Comparison of ENCODE assay signal across 10 cellular contexts in the genomic region with DNA sequence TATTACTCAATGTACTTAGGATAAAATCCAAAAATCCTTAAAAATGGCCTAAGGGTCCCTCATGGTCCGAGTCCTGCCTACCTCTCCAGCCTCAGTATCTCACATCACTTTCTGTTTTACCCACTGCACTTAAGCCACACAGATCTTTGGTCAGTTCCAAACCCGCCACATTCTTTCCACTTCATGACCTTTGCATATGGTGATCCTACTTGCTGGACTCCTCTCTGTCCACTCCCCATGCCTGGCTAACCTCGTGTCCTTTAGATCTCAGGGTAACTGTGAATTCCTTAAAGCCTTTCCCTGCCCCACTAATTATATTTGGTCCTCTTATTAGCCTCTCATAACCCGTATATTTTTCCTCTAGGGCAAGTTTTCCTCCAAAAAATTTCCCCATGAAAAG. TPM values are rescaled to one million over a fixed set of nuclear protein-coding genes. Genes with fewer than 3 reads are reported as not detected.
DNase-seq lines count a peak whose midpoint lies in the region; ATAC-seq and TF ChIP-seq lines count a peak whose summit lies in the region.
"Had no signal": no experiment of that assay in that cellular context is flagged by ENCODE, and none has a peak within 500 bp of the region (broad histone marks: within the 10 kb centered on the region; RNA-seq: fewer than 3 reads in every experiment).

No MANE protein-coding gene starts in this region.

- no peaks in the 10 kb centered on the region for H3K9me3 ChIP-seq in A673 (ENCODE audit: low read depth, low read length, poor library complexity, severe bottlenecking)
- H3K9me3 ChIP-seq in HCT116 (ENCODE audit: control insufficient read depth in 1 of 2, insufficient read depth in 1 of 2, low read depth in 1 of 2, low read length in 2 of 2), result no peaks in the 10 kb centered on the region
- no peaks in the 10 kb centered on the region for H3K9me3 ChIP-seq in ascending aorta

- no peaks in the 10 kb centered on the region for H3K27me3 Mint-ChIP-seq in mesothelial cell of epicardium (ENCODE audit: low read depth)

- POLR2A ChIA-PET in A673 (lab: Charles Lee; ENCODE audit: low non-redundant PET), result interaction anchor here (0.7 kb wide), 1 partner anchor 20 kb away, joined by 3 read pairs; no protein-coding TSS in a partner anchor
- POLR2A ChIA-PET in HCT116 (lab: Charles Lee), result interaction anchor here (0.6 kb wide), 1 partner anchor 400 kb away, joined by 3 read pairs; no protein-coding TSS in a partner anchor

- H3K27me3 ChIP-seq in A673 (replicated peaks; ENCODE audit: insufficient read depth, low read depth, low read length, poor library complexity) (no peaks in the 10 kb centered on the region), HCT116 (ENCODE audit: insufficient read depth, low read length) (no peaks in the 10 kb centered on the region), ascending aorta (no peaks in the 10 kb centered on the region)

- H3K4me3 Mint-ChIP-seq in mesothelial cell of epicardium, result peak overlapping the region; percentile 98

- no peak for TF ChIP-seq RAD21 in HCT116 (IDR thresholded peaks at IDR 0.05; ENCODE audit: low read depth)

- DNase-seq in A673 (ENCODE audit: low spot score), result no peak
- no peak for DNase-seq in HCT116 (ENCODE audit: low read depth, low spot score)
- DNase-seq in ascending aorta (ENCODE audit: low spot score in 2 of 2), result no peak
- DNase-seq in mesothelial cell of epicardium (ENCODE audit: low spot score in 2 of 2, unreplicated experiment in 2 of 2), result no peak
- no peak for DNase-seq in cerebellum (ENCODE audit: low spot score)
- DNase-seq in 8988T, result no peak
- DNase-seq in NCI-H1092 treated with DMSO at 0.1 percent for 48 hours (lab: John Stamatoyannopoulos, UW), result no peak
- DNase-seq in HUDEP-2 (lab: John Stamatoyannopoulos, UW; ENCODE audit: unreplicated experiment in 76 of 76), result no peak
- DNase-seq: GDM1, occipital lobe had no signal

- TF ChIP-seq CTCF in A673 (conservative IDR thresholded peaks at IDR 0.05; ENCODE audit: low read depth, low read length) (no peak), HCT116 (IDR thresholded peaks at IDR 0.05 in 2 of 3, conservative IDR thresholded peaks at IDR 0.05 in 1 of 3; ENCODE audit: borderline replicate concordance in 1 of 3, insufficient read depth in 1 of 3, low read depth in 2 of 3, low read length in 2 of 3) (no peak), ascending aorta (IDR thresholded peaks at IDR 0.05) (no peak), mesothelial cell of epicardium (IDR thresholded peaks at IDR 0.05; ENCODE audit: unreplicated experiment) (no peak)

- no peaks in the 10 kb centered on the region for H3K9me3 Mint-ChIP-seq in mesothelial cell of epicardium

- intact Hi-C loops in A673 (cut with micrococcal nuclease; ENCODE audit: unreplicated experiment), result loop anchor here (5.0 kb wide), 2 partner anchors 205 to 580 kb away; a partner anchor contains a TSS
- intact Hi-C loops in HCT116 (cut with micrococcal nuclease), result no loop called here
- intact Hi-C loops in ascending aorta (cut with DNase I), result loop anchor here (5.0 to 10.0 kb wide), 4 partner anchors 80 to 202 kb away; a partner anchor contains a TSS

- no peaks in the 10 kb centered on the region for H3K9me2 ChIP-seq in HCT116 (ENCODE audit: insufficient read depth)

- no peak overlapping the region for H2AFZ ChIP-seq in HCT116 (ENCODE audit: low read depth, low read length, poor library complexity, severe bottlenecking)

- H3K27ac Mint-ChIP-seq in mesothelial cell of epicardium, result peak overlapping the region; percentile 71

- H3K27ac ChIP-seq in A673 (ENCODE audit: low read depth, low read length, poor library complexity, severe bottlenecking) (peak overlapping the region; percentile 93), HCT116 (ENCODE audit: low read depth, low read length) (peak overlapping the region; percentile 59; the same call in 1 of the 2 replicates), ascending aorta (no peak overlapping the region)

- RAD21 ChIA-PET in HCT116 (lab: Charles Lee; ENCODE audit: low non-redundant PET in 1 of 2, low total read pairs in 2 of 2, uncharacterized antibody in 2 of 2, unreplicated experiment in 2 of 2), result no interaction called here

- peaks cover 25% of the 10 kb centered on the region for H3K4me1 Mint-ChIP-seq in mesothelial cell of epicardium

- H3K36me3 Mint-ChIP-seq in mesothelial cell of epicardium, result peaks cover 9% of the 10 kb centered on the region

- CTCF ChIA-PET in A673 (lab: Charles Lee), result no interaction called here
- CTCF ChIA-PET in HCT116 (lab: Charles Lee), result no interaction called here

- TF ChIP-seq POLR2A in HCT116 (IDR thresholded peaks at IDR 0.05; ENCODE audit: borderline replicate concordance, extremely low read depth, insufficient read depth, insufficient read length), result no peak

- peak overlapping the region; percentile 87 for H3K4me2 ChIP-seq in HCT116 (ENCODE audit: low read length)

- peak overlapping the region; percentile 62 for H3K4me3 ChIP-seq in A673 (ENCODE audit: low read depth, low read length, poor library complexity, severe bottlenecking)
- peak overlapping the region; percentile 77 to 95 for H3K4me3 ChIP-seq in HCT116 (replicated peaks in 1 of 2; ENCODE audit: low read depth in 1 of 2, low read length in 2 of 2)
- H3K4me3 ChIP-seq in ascending aorta, result peak overlapping the region; percentile 80 to 91

- H3K36me3 ChIP-seq in A673 (ENCODE audit: insufficient read depth, low read length, poor library complexity, severe bottlenecking) (peaks cover 49% of the 10 kb centered on the region), HCT116 (ENCODE audit: control insufficient read depth in 1 of 2, insufficient read depth in 2 of 2, low read length in 2 of 2) (peaks cover 25 to 28% of the 10 kb centered on the region in 2 experiments; a peak in 3 of 4 replicates), ascending aorta (peaks cover 12 to 28% of the 10 kb centered on the region in 2 donors)

- peaks cover 59% of the 10 kb centered on the region for H3K79me2 ChIP-seq in HCT116 (ENCODE audit: insufficient read depth, low read length)

- peak overlapping the region; percentile 85 for H3K9ac ChIP-seq in HCT116 (ENCODE audit: low read length)

- BruUV-seq in A673 (replicated peaks; lab: Mats Ljungman, UMichigan) (TSS peak; percentile 59), HCT116 (replicated peaks; lab: Mats Ljungman, UMichigan) (TSS peak; percentile 59)

- H3K4me1 ChIP-seq in A673 (ENCODE audit: insufficient read depth, low read length, poor library complexity, severe bottlenecking) (peaks cover 13% of the 10 kb centered on the region), HCT116 (ENCODE audit: control insufficient read depth in 1 of 2, insufficient read depth in 2 of 2, low read length in 2 of 2) (peaks cover 6 to 14% of the 10 kb centered on the region in 2 experiments; a peak in 3 of 4 replicates), ascending aorta (peaks cover 4 to 11% of the 10 kb centered on the region in 2 donors)

- H4K20me1 ChIP-seq in HCT116 (ENCODE audit: insufficient read depth), result no peaks in the 10 kb centered on the region

- ATAC-seq in HCT116, result no peak

TF ChIP-seq in HCT116, 20 proteins besides CTCF, POLR2A, EP300 and RAD21:
- no peak for TF ChIP-seq EZH2 (IDR thresholded peaks at IDR 0.05)
- TF ChIP-seq YY1 (IDR thresholded peaks at IDR 0.05; ENCODE audit: extremely low read depth, insufficient replicate concordance, low read depth, low read length), result no peak
- no peak for TF ChIP-seq SP1 (IDR thresholded peaks at IDR 0.05; ENCODE audit: low read depth)
- no peak for TF ChIP-seq FOSL1 (IDR thresholded peaks at IDR 0.05; ENCODE audit: low read depth)
- TF ChIP-seq JUND (IDR thresholded peaks at IDR 0.05), result no peak
- TF ChIP-seq, protein P1, sequence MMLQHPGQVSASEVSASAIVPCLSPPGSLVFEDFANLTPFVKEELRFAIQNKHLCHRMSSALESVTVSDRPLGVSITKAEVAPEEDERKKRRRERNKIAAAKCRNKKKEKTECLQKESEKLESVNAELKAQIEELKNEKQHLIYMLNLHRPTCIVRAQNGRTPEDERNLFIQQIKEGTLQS (IDR thresholded peaks at IDR 0.05), result no peak
- no peak for TF ChIP-seq EGR1 (IDR thresholded peaks at IDR 0.05; ENCODE audit: low read depth)
- TF ChIP-seq, protein P2, sequence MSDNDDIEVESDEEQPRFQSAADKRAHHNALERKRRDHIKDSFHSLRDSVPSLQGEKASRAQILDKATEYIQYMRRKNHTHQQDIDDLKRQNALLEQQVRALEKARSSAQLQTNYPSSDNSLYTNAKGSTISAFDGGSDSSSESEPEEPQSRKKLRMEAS (IDR thresholded peaks at IDR 0.05), result no peak
- TF ChIP-seq SRF (IDR thresholded peaks at IDR 0.05; ENCODE audit: low read depth), result no peak
- TF ChIP-seq ELF1 (IDR thresholded peaks at IDR 0.05; ENCODE audit: borderline replicate concordance, low read depth), result no peak
- no peak for TF ChIP-seq CEBPB (IDR thresholded peaks at IDR 0.05; ENCODE audit: low read depth)
- TF ChIP-seq, protein P3, sequence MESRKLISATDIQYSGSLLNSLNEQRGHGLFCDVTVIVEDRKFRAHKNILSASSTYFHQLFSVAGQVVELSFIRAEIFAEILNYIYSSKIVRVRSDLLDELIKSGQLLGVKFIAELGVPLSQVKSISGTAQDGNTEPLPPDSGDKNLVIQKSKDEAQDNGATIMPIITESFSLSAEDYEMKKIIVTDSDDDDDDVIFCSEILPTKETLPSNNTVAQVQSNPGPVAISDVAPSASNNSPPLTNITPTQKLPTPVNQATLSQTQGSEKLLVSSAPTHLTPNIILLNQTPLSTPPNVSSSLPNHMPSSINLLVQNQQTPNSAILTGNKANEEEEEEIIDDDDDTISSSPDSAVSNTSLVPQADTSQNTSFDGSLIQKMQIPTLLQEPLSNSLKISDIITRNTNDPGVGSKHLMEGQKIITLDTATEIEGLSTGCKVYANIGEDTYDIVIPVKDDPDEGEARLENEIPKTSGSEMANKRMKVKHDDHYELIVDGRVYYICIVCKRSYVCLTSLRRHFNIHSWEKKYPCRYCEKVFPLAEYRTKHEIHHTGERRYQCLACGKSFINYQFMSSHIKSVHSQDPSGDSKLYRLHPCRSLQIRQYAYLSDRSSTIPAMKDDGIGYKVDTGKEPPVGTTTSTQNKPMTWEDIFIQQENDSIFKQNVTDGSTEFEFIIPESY (IDR thresholded peaks at IDR 0.05; ENCODE audit: extremely low read depth, insufficient replicate concordance, low read length), result no peak
- TF ChIP-seq CBX3 (IDR thresholded peaks at IDR 0.05; ENCODE audit: low read depth), result no peak

RNA-seq across cellular contexts. Expression of a gene that starts 1.2 kb away (rescaled TPM):
- total RNA-seq in A673 (2021) (162 and 172 TPM in 2 replicates), HCT116 (2021; ENCODE audit: unreplicated experiment) (53.8 TPM), ascending aorta (14.0 TPM), mesothelial cell of epicardium (61.9 to 66.5 TPM (median 64.2 TPM) in 3 replicates), cerebellum (81.5 TPM)
- polyA plus RNA-seq in HCT116 (2012), result 22.6 and 27.6 TPM in 2 replicates

Comparison
In these comparisons a context has a peak if more than half of its experiments do, and no peak if none do; other contexts are left out.
1. H3K27ac ChIP-seq: peak in A673 (single experiment) and HCT116 (single experiment); none in ascending aorta (0 of 2).
2. Peak in every context shown above with its lines, with median percentiles within 50 percentile points of each other: H3K4me3 ChIP-seq.